ENCODE assay signal across 12 cellular contexts in the genomic region with DNA sequence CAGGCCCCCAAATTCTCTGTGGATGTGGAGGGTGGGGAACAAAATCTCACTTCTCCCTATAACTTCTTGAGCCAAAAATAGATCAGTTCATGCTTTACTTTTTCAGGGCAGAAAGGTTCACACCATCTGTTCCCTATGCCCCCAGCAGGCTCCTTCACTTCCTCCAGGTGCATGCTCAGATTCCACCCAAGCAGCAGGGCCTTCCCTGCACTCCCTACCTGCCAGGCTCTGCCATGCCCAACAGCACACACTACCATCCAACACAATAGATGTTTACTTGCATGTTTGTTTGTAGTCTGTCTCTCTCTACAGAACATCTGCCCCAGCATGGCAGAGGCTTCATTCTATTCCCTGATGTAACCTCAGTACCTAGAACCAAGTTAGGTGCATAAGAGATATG. TPM values are rescaled to one million over a fixed set of nuclear protein-coding genes. Genes with fewer than 3 reads are reported as not detected.
DNase-seq lines count a peak whose midpoint lies in the region; FAIRE-seq and TF ChIP-seq lines count a peak whose summit lies in the region.
"Had no signal": no experiment of that assay in that cellular context is flagged by ENCODE, and none has a peak within 500 bp of the region (broad histone marks: within the 10 kb centered on the region; RNA-seq: fewer than 3 reads in every experiment).

No MANE protein-coding gene starts in this region.

- no peak overlapping the region for H3K4me3 ChIP-seq in iPS-20b (ENCODE audit: low read length)

- H3K27ac ChIP-seq in iPS-20b (ENCODE audit: low read length) = peak overlapping the region; percentile 29

- no peak for FAIRE-seq in GM12891 (lab: Jason Lieb, UNC)

- peaks cover 16% of the 10 kb centered on the region; the same call in 1 of the 2 replicates for H3K4me1 ChIP-seq in iPS-20b (ENCODE audit: insufficient read depth, low read length)
- H3K4me1 ChIP-seq: BE2C had no signal

- DNase-seq in NCI-H510A treated with DMSO at 0.1 percent for 48 hours (lab: John Stamatoyannopoulos, UW) (peak; percentile 16), NCI-H510A (lab: John Stamatoyannopoulos, UW) (no peak), MV-4-11 (lab: John Stamatoyannopoulos, UW) (peak; percentile 1), NCI-H524 treated with DMSO at 0.1 percent for 48 hours (lab: John Stamatoyannopoulos, UW) (peak; percentile 46), NCI-H82 (lab: John Stamatoyannopoulos, UW) (no peak), medulla oblongata (ENCODE audit: extremely low spot score) (no peak), GM12891 (ENCODE audit: insufficient read length, low spot score) (no peak)
- DNase-seq: BE2C, GDM1, NCI-H1694 treated with DMSO at 0.1 percent for 48 hours had no signal

- no peak for TF ChIP-seq POLR2A in GM12891 (IDR thresholded peaks at IDR 0.05; ENCODE audit: low read depth, low read length)

- H3K9ac ChIP-seq in iPS-20b (ENCODE audit: low read depth, low read length) = no peak overlapping the region

- peaks cover 15% of the 10 kb centered on the region for H3K36me3 ChIP-seq in iPS-20b (ENCODE audit: insufficient read depth, low read depth, low read length)
- H3K36me3 ChIP-seq: BE2C had no signal

- H3K9me3 ChIP-seq in iPS-20b (ENCODE audit: insufficient read depth, low read depth, low read length) = peaks cover 19% of the 10 kb centered on the region
- H3K9me3 ChIP-seq: BE2C had no signal

- H3K27me3 ChIP-seq in iPS-20b (ENCODE audit: insufficient read depth, low read length) = no peaks in the 10 kb centered on the region
- H3K27me3 ChIP-seq: BE2C had no signal

TF ChIP-seq in GM12891, 5 proteins besides CTCF, POLR2A, EP300 and RAD21:
- TF ChIP-seq SPI1 (IDR thresholded peaks at IDR 0.05; ENCODE audit: low read depth, low read length) = no peak
- TF ChIP-seq POU2F2 (IDR thresholded peaks at IDR 0.05; ENCODE audit: low read depth, low read length) = no peak
- no peak for TF ChIP-seq TAF1 (IDR thresholded peaks at IDR 0.05; ENCODE audit: low read depth, low read length)
- no peak for TF ChIP-seq POLR2AphosphoS5 (IDR thresholded peaks at IDR 0.05; ENCODE audit: low read depth, low read length)
- no peak for TF ChIP-seq PAX5 (IDR thresholded peaks at IDR 0.05; ENCODE audit: insufficient read depth, low read length, severe bottlenecking)

RNA-seq across cellular contexts. Expression of a gene that starts 43.3 kb away (rescaled TPM):
- polyA plus RNA-seq in GM12891 (2012; ENCODE audit: low read depth, missing spikeins) = not detected
- polyA plus RNA-seq: IgD-negative memory B cell had no signal

Comparison
In these comparisons a context has a peak if more than half of its experiments do, and no peak if none do; other contexts are left out.
1. DNase-seq: peak in NCI-H510A treated with DMSO at 0.1 percent for 48 hours (single experiment), MV-4-11 (single experiment) and NCI-H524 treated with DMSO at 0.1 percent for 48 hours (single experiment); none in NCI-H510A (single experiment), NCI-H82 (single experiment), medulla oblongata (single experiment) and GM12891 (single experiment).